11 cellular contexts compared by ENCODE assay signal in genomic region chr1:61170328-61171238, GRCh38.
DNase-seq lines count a peak whose midpoint lies in the region; ATAC-seq and TF ChIP-seq lines count a peak whose summit lies in the region.
"Had no signal": no experiment of that assay in that cellular context is flagged by ENCODE, and none has a peak within 500 bp of the region (broad histone marks: within the 10 kb centered on the region; RNA-seq: fewer than 3 reads in every experiment).

No MANE protein-coding gene starts in this region.

- no peaks in the 10 kb centered on the region for H4K20me1 ChIP-seq in PC-3 (ENCODE audit: low read length)

- H3K9me3 ChIP-seq in PC-3 (ENCODE audit: low read length) (no peaks in the 10 kb centered on the region), vagina (no peaks in the 10 kb centered on the region)

- intact Hi-C loops in PC-3 (cut with micrococcal nuclease) (no loop called here), vagina (cut with DNase I) (no loop called here)

- H3F3A ChIP-seq in PC-3 (ENCODE audit: low read length, unreplicated experiment) = no peaks in the 10 kb centered on the region

- H3K9me2 ChIP-seq in PC-3 (replicated peaks; ENCODE audit: low read length) = no peaks in the 10 kb centered on the region

- POLR2A ChIA-PET in PC-3 (lab: Charles Lee; ENCODE audit: unreplicated experiment) = interaction anchor here (0.5 kb wide), 1 partner anchor 11 kb away, joined by 3 read pairs; no protein-coding TSS in a partner anchor

- H2AFZ ChIP-seq in PC-3 (ENCODE audit: low read length) = no peak overlapping the region

- no peaks in the 10 kb centered on the region for H3K9me3 Mint-ChIP-seq in stimulated activated memory B cell treated with anti-CD40 and anti-IgM and Interleukin-4, amounts not matched to agents 10 μg/mL and 1 μg/mL and 100 μg/mL, for 72 hours
- H3K9me3 Mint-ChIP-seq: activated naive CD4-positive, alpha-beta T cell treated with anti-CD3 and anti-CD28 coated beads, Interleukin-2, amount 50 U/mL, for 24 hours had no signal

- ATAC-seq in PC-3 (peak; percentile 97), left lobe of liver (peak; percentile 5)
- ATAC-seq in stimulated activated memory B cell treated with anti-CD40 and anti-IgM and Interleukin-4, amounts not matched to agents 10 μg/mL and 1 μg/mL and 100 μg/mL, for 72 hours = no peak

- TF ChIP-seq POLR2A in vagina (IDR thresholded peaks at IDR 0.05) = no peak

- no peaks in the 10 kb centered on the region for H3K36me3 ChIP-seq in PC-3 (ENCODE audit: low read depth, low read length)
- H3K36me3 ChIP-seq in vagina = no peaks in the 10 kb centered on the region

- H3K27me3 ChIP-seq in PC-3 (ENCODE audit: low read length) = no peaks in the 10 kb centered on the region
- no peaks in the 10 kb centered on the region for H3K27me3 ChIP-seq in vagina

- CTCF ChIA-PET in PC-3 (lab: Charles Lee) = no interaction called here

- no peaks in the 10 kb centered on the region for H3K4me1 Mint-ChIP-seq in stimulated activated memory B cell treated with anti-CD40 and anti-IgM and Interleukin-4, amounts not matched to agents 10 μg/mL and 1 μg/mL and 100 μg/mL, for 72 hours
- H3K4me1 Mint-ChIP-seq: activated naive CD4-positive, alpha-beta T cell treated with anti-CD3 and anti-CD28 coated beads, Interleukin-2, amount 50 U/mL, for 24 hours had no signal

- peaks cover 23% of the 10 kb centered on the region for H3K27me3 Mint-ChIP-seq in stimulated activated memory B cell treated with anti-CD40 and anti-IgM and Interleukin-4, amounts not matched to agents 10 μg/mL and 1 μg/mL and 100 μg/mL, for 72 hours
- H3K27me3 Mint-ChIP-seq: activated naive CD4-positive, alpha-beta T cell treated with anti-CD3 and anti-CD28 coated beads, Interleukin-2, amount 50 U/mL, for 24 hours had no signal

- no peak overlapping the region for H3K4me3 Mint-ChIP-seq in stimulated activated memory B cell treated with anti-CD40 and anti-IgM and Interleukin-4, amounts not matched to agents 10 μg/mL and 1 μg/mL and 100 μg/mL, for 72 hours
- H3K4me3 Mint-ChIP-seq: activated naive CD4-positive, alpha-beta T cell treated with anti-CD3 and anti-CD28 coated beads, Interleukin-2, amount 50 U/mL, for 24 hours had no signal

- no peaks in the 10 kb centered on the region for H3K79me2 ChIP-seq in PC-3 (ENCODE audit: low read length)

- no peak overlapping the region for H3K27ac Mint-ChIP-seq in stimulated activated memory B cell treated with anti-CD40 and anti-IgM and Interleukin-4, amounts not matched to agents 10 μg/mL and 1 μg/mL and 100 μg/mL, for 72 hours
- H3K27ac Mint-ChIP-seq: activated naive CD4-positive, alpha-beta T cell treated with anti-CD3 and anti-CD28 coated beads, Interleukin-2, amount 50 U/mL, for 24 hours had no signal

- peak; percentile 39 for DNase-seq in PC-3
- DNase-seq in coronary artery (ENCODE audit: low spot score) = no peak
- no peak for DNase-seq in left lobe of liver (ENCODE audit: low spot score)
- DNase-seq in vagina (ENCODE audit: extremely low spot score in 2 of 2) = no peak
- DNase-seq in NCI-H1105 treated with DMSO at 0.1 percent for 48 hours (lab: John Stamatoyannopoulos, UW) = no peak
- no peak for DNase-seq in NCI-H1694 (lab: John Stamatoyannopoulos, UW)
- DNase-seq: mesendoderm, NCI-H2029 treated with DMSO at 0.1 percent for 48 hours had no signal

- no peak overlapping the region for H3K4me3 ChIP-seq in PC-3 (ENCODE audit: low read length)
- peak overlapping the region; percentile 5 for H3K4me3 ChIP-seq in coronary artery
- no peak overlapping the region for H3K4me3 ChIP-seq in vagina
- H3K4me3 ChIP-seq: skin epidermis had no signal

- no peak overlapping the region for H3K4me2 ChIP-seq in PC-3 (ENCODE audit: low read length)

- H3K36me3 Mint-ChIP-seq in stimulated activated memory B cell treated with anti-CD40 and anti-IgM and Interleukin-4, amounts not matched to agents 10 μg/mL and 1 μg/mL and 100 μg/mL, for 72 hours = no peaks in the 10 kb centered on the region
- H3K36me3 Mint-ChIP-seq: activated naive CD4-positive, alpha-beta T cell treated with anti-CD3 and anti-CD28 coated beads, Interleukin-2, amount 50 U/mL, for 24 hours had no signal

- no peak overlapping the region for H3K9ac ChIP-seq in PC-3 (ENCODE audit: low read length)

- no peak overlapping the region for H3K27ac ChIP-seq in PC-3 (ENCODE audit: low read length)
- H3K27ac ChIP-seq in coronary artery = peak overlapping the region; percentile 63 to 72
- peak overlapping the region; percentile 27 for H3K27ac ChIP-seq in vagina

- no peak for TF ChIP-seq CTCF in PC-3 (conservative IDR thresholded peaks at IDR 0.05; ENCODE audit: low read depth, low read length)
- TF ChIP-seq CTCF in coronary artery (IDR thresholded peaks at IDR 0.05) = no peak
- TF ChIP-seq CTCF in vagina (IDR thresholded peaks at IDR 0.05) = no peak

- BruUV-seq in PC-3 (replicated peaks; lab: Mats Ljungman, UMichigan) = no TSS peak

- peaks cover 11% of the 10 kb centered on the region; the same call in 1 of the 2 replicates for H3K4me1 ChIP-seq in PC-3 (ENCODE audit: insufficient read depth, low read length)
- H3K4me1 ChIP-seq in vagina = peaks cover 64% of the 10 kb centered on the region
